In genomic region chr17:76736349-76737081, GRCh38 we compare ENCODE assay signal across 8 cellular contexts.
DNase-seq lines count a peak whose midpoint lies in the region; ATAC-seq and TF ChIP-seq lines count a peak whose summit lies in the region.

No MANE protein-coding gene starts in this region.

- ATAC-seq in DND-41 (ENCODE audit: insufficient read depth, low read depth) (peak; percentile 32), GM21717 (IDR thresholded peaks at IDR 0.05; ENCODE audit: unreplicated experiment) (peak; percentile 12)

- H3K27me3 ChIP-seq in DND-41 (ENCODE audit: insufficient read depth, low read length, poor library complexity) (no peaks in the 10 kb centered on the region), MM.1S (replicated peaks; ENCODE audit: insufficient read depth, low read length) (no peaks in the 10 kb centered on the region)

- peaks cover 60% of the 10 kb centered on the region for H3K4me1 ChIP-seq in DND-41 (ENCODE audit: insufficient read depth, low read length)
- peaks cover 19% of the 10 kb centered on the region for H3K4me1 ChIP-seq in MM.1S (ENCODE audit: low read length)

- H3K27ac ChIP-seq in DND-41 (ENCODE audit: low read length) (peak overlapping the region; percentile 100), MM.1S (ENCODE audit: low read length) (peak overlapping the region; percentile 92)

- TF ChIP-seq CTCF in DND-41 (IDR thresholded peaks at IDR 0.05; ENCODE audit: borderline replicate concordance, extremely low read depth, low read length, poor library complexity, severe bottlenecking) (peak; percentile 30), MM.1S (IDR thresholded peaks at IDR 0.05; ENCODE audit: low read length) (no peak), choroid plexus epithelial cell (conservative IDR thresholded peaks at IDR 0.05; ENCODE audit: low read depth, low read length) (peak; percentile 36)

- DNase-seq in DND-41: peak; percentile 70
- peak; percentile 40 for DNase-seq in MM.1S
- peak; percentile 43 to 48 for DNase-seq in activated CD4-positive, alpha-beta T cell treated with anti-CD3 and anti-CD28 coated beads for 24 hours (ENCODE audit: low read depth in 2 of 2)
- DNase-seq in choroid plexus epithelial cell (ENCODE audit: low read depth): peak; percentile 73
- peak; percentile 88 for DNase-seq in left kidney (ENCODE audit: low read depth, low spot score)
- DNase-seq in stimulated activated CD4-positive, alpha-beta T cell treated with anti-CD3 and anti-CD28 coated beads, Interleukin-2, amount 100 ng/mL, for 24 hours: peak; percentile 70 to 73
- no peak for DNase-seq in HPDE6-E6E7 (ENCODE audit: extremely low spot score)

- H3K9ac ChIP-seq in DND-41 (ENCODE audit: low read depth, low read length): peak overlapping the region; percentile 100
- H3K9ac ChIP-seq in MM.1S (ENCODE audit: low read length): peak overlapping the region; percentile 99

- H3K9me3 ChIP-seq in DND-41 (ENCODE audit: insufficient read depth, low read length, severe bottlenecking) (no peaks in the 10 kb centered on the region), MM.1S (replicated peaks; ENCODE audit: insufficient read depth, low read length) (no peaks in the 10 kb centered on the region)

- H2AFZ ChIP-seq in DND-41 (ENCODE audit: low read depth, low read length) (peak overlapping the region; percentile 42; the same call in 1 of the 2 replicates), MM.1S (ENCODE audit: low read length) (no peak overlapping the region)

- H3K4me3 ChIP-seq in DND-41 (ENCODE audit: low read depth in 1 of 2, low read length in 2 of 2) (peak overlapping the region; percentile 67 to 69), MM.1S (ENCODE audit: low read length) (peak overlapping the region; percentile 95), choroid plexus epithelial cell (ENCODE audit: low read depth, low read length) (peak overlapping the region; percentile 94)

- H3F3A ChIP-seq in MM.1S (ENCODE audit: insufficient read depth, low read length): peaks cover 52% of the 10 kb centered on the region

- H3K36me3 ChIP-seq in DND-41 (ENCODE audit: insufficient read depth, low read length) (peaks cover 61% of the 10 kb centered on the region), MM.1S (replicated peaks; ENCODE audit: insufficient read depth, low read length) (peaks cover 33% of the 10 kb centered on the region)

- H3K79me2 ChIP-seq in DND-41 (ENCODE audit: insufficient read depth, low read length) (peaks cover 87% of the 10 kb centered on the region), MM.1S (ENCODE audit: low read length) (peaks cover 71% of the 10 kb centered on the region)

- H3K9me2 ChIP-seq in MM.1S (replicated peaks; ENCODE audit: insufficient read depth, low read length): no peaks in the 10 kb centered on the region

- peaks cover 38% of the 10 kb centered on the region for H4K20me1 ChIP-seq in DND-41 (ENCODE audit: insufficient read depth, low read length)
- H4K20me1 ChIP-seq in MM.1S (ENCODE audit: insufficient read depth, low read length): peaks cover 33% of the 10 kb centered on the region

- H3K4me2 ChIP-seq in DND-41 (ENCODE audit: insufficient read depth, low read length) (peak overlapping the region; percentile 92), MM.1S (ENCODE audit: low read depth, low read length) (peak overlapping the region; percentile 83; the same call in 1 of the 2 replicates)
